In genomic region chr2:235692671-235693171, GRCh38 we compare ENCODE assay signal across 32 cellular contexts.
DNase-seq lines count a peak whose midpoint lies in the region; TF ChIP-seq lines count a peak whose summit lies in the region.
"Had no signal": no experiment of that assay in that cellular context is flagged by ENCODE, and none has a peak within 500 bp of the region (broad histone marks: within the 10 kb centered on the region; RNA-seq: fewer than 3 reads in every experiment).

No MANE protein-coding gene starts in this region.

- POLR2A ChIA-PET in HEK293T (lab: Yijun Ruan, JAX): no interaction called here

- H3K27me3 ChIP-seq in BLaER1: no peaks in the 10 kb centered on the region
- H3K27me3 ChIP-seq in trophoblast cell (ENCODE audit: insufficient read depth, low read length): no peaks in the 10 kb centered on the region
- H3K27me3 ChIP-seq: brain microvascular endothelial cell, esophagus squamous epithelium, foreskin keratinocyte, heart right ventricle, pancreas, right atrium auricular region, SJCRH30, upper lobe of left lung had no signal

- H3K14ac ChIP-seq in trophoblast cell (ENCODE audit: low read length): no peak overlapping the region

- no peak overlapping the region for H4K12ac ChIP-seq in trophoblast cell (ENCODE audit: low read depth, low read length)

- H3K27ac ChIP-seq in BLaER1 (peak overlapping the region; percentile 61), trophoblast cell (ENCODE audit: low read depth, low read length) (no peak overlapping the region)
- H3K27ac ChIP-seq: brain microvascular endothelial cell, esophagus squamous epithelium, foreskin keratinocyte, heart right ventricle, pancreas, right atrium auricular region, SJCRH30, upper lobe of left lung had no signal

- H4K8ac ChIP-seq in trophoblast cell (ENCODE audit: low read depth, low read length): no peak overlapping the region

- H3K18ac ChIP-seq in trophoblast cell (ENCODE audit: low read length): peak overlapping the region; percentile 12

- no peak overlapping the region for H2AK5ac ChIP-seq in trophoblast cell (ENCODE audit: low read length)

- H3K79me2 ChIP-seq in trophoblast cell (ENCODE audit: control insufficient read depth, insufficient read depth, low read length, poor library complexity): peaks cover 2% of the 10 kb centered on the region

- H3K4me2 ChIP-seq in BLaER1: peak overlapping the region; percentile 76
- no peak overlapping the region for H3K4me2 ChIP-seq in trophoblast cell (ENCODE audit: low read length)

- no peaks in the 10 kb centered on the region for H3K79me1 ChIP-seq in trophoblast cell (ENCODE audit: low read length)

- H3K4ac ChIP-seq in trophoblast cell (ENCODE audit: low read depth, low read length): no peak overlapping the region

- no peak overlapping the region for H2BK5ac ChIP-seq in trophoblast cell (ENCODE audit: low read depth, low read length, poor library complexity)

- H4K20me1 ChIP-seq in BLaER1: peaks cover 99% of the 10 kb centered on the region

- no peak overlapping the region for H3K23ac ChIP-seq in trophoblast cell (ENCODE audit: low read length)

- no peaks in the 10 kb centered on the region for H3K9me3 ChIP-seq in BLaER1
- no peaks in the 10 kb centered on the region for H3K9me3 ChIP-seq in trophoblast cell (ENCODE audit: insufficient read depth, low read depth, low read length)
- H3K9me3 ChIP-seq: heart right ventricle, pancreas, right atrium auricular region, SJCRH30, upper lobe of left lung had no signal

- H3K4me1 ChIP-seq in BLaER1: peaks cover 100% of the 10 kb centered on the region
- peaks cover 0 to 2% of the 10 kb centered on the region in 2 experiments for H3K4me1 ChIP-seq in trophoblast cell (ENCODE audit: control insufficient read depth in 1 of 2, insufficient read depth in 2 of 2, low read length in 2 of 2)
- H3K4me1 ChIP-seq: foreskin keratinocyte, pancreas had no signal

- peak; percentile 63 for DNase-seq in SW480 (ENCODE audit: low spot score)
- DNase-seq in kidney tubule cell (ENCODE audit: low spot score): peak; percentile 22
- DNase-seq in trophoblast cell: no peak
- no peak for DNase-seq in activated CD4-positive, alpha-beta T cell treated with anti-CD3 and anti-CD28 coated beads for 4 hours
- no peak for DNase-seq in GM19238 (ENCODE audit: insufficient read length, low spot score)
- no peak for DNase-seq in NCI-H128 (lab: John Stamatoyannopoulos, UW; ENCODE audit: unreplicated experiment)
- DNase-seq in HEK293T (ENCODE audit: extremely low spot score): no peak
- DNase-seq: 8988T; activated CD4-positive, alpha-beta T cell treated with anti-CD3 and anti-CD28 coated beads, Interleukin-2, amount 50 U/mL, for 4 hours; activated CD4-positive, CD25-positive, alpha-beta regulatory T cell; activated naive CD4-positive, alpha-beta T cell treated with anti-CD3 and anti-CD28 coated beads for 36 hours; amniotic stem cell; brain microvascular endothelial cell; DND-41; esophagus squamous epithelium; foreskin keratinocyte; GF-D8; heart right ventricle; HFFc6; IMR-90; NCI-H1048; NCI-H187; NCI-H510A treated with DMSO at 0.1 percent for 48 hours; RPMI8226; SJCRH30; stimulated activated CD4-positive, alpha-beta T cell treated with anti-CD3 and anti-CD28 coated beads, Interleukin-4, amount 100 ng/mL, for 24 hours; SW 1271; T1000; upper lobe of left lung had no signal

- H2AFZ ChIP-seq in trophoblast cell (ENCODE audit: insufficient read depth, low read length, poor library complexity): no peak overlapping the region

- CTCF ChIA-PET in HEK293T (lab: Yijun Ruan, JAX): no interaction called here

- no peak overlapping the region for H3K9ac ChIP-seq in BLaER1
- H3K9ac ChIP-seq in trophoblast cell (ENCODE audit: low read length): no peak overlapping the region

- H2BK120ac ChIP-seq in trophoblast cell (ENCODE audit: insufficient read depth, low read length, poor library complexity): no peak overlapping the region

- no peak overlapping the region for H4K91ac ChIP-seq in trophoblast cell (ENCODE audit: low read depth, low read length)

- no CpG with 5 or more reads among the region's 15 CpGs for WGBS in trophoblast cell (ENCODE audit: extremely low coverage, insufficient coverage, insufficient read length)

- no peak overlapping the region for H2BK12ac ChIP-seq in trophoblast cell (ENCODE audit: low read length)

- H3K36me3 ChIP-seq in BLaER1 (peaks cover 5% of the 10 kb centered on the region), trophoblast cell (ENCODE audit: control insufficient read depth in 1 of 2, insufficient read depth in 2 of 2, low read length in 2 of 2) (no peaks in the 10 kb centered on the region)
- H3K36me3 ChIP-seq: brain microvascular endothelial cell, esophagus squamous epithelium, heart right ventricle, pancreas, right atrium auricular region, SJCRH30, upper lobe of left lung had no signal

- peak overlapping the region; percentile 45 for H3K4me3 ChIP-seq in BLaER1
- no peak overlapping the region for H3K4me3 ChIP-seq in trophoblast cell (ENCODE audit: low read depth, low read length)
- H3K4me3 ChIP-seq: esophagus squamous epithelium, heart right ventricle, pancreas, right atrium auricular region, SJCRH30, upper lobe of left lung had no signal

TF ChIP-seq in HEK293T, 16 proteins besides CTCF, POLR2A, EP300 and RAD21:
- TF ChIP-seq FOXM1 (IDR thresholded peaks at IDR 0.05; ENCODE audit: borderline replicate concordance) (no peak), ELF4 (IDR thresholded peaks at IDR 0.05) (no peak), L3MBTL2 (conservative IDR thresholded peaks at IDR 0.05) (no peak), HDGF (IDR thresholded peaks at IDR 0.05; ENCODE audit: borderline replicate concordance) (no peak), SP1 (IDR thresholded peaks at IDR 0.05) (no peak), PKNOX1 (IDR thresholded peaks at IDR 0.05) (no peak), BHLHE40 (IDR thresholded peaks at IDR 0.05; ENCODE audit: borderline replicate concordance) (no peak), ARNT (IDR thresholded peaks at IDR 0.05) (no peak), FOXA1 (IDR thresholded peaks at IDR 0.05) (no peak), FOXK2 (IDR thresholded peaks at IDR 0.05) (no peak), SUZ12 (IDR thresholded peaks at IDR 0.05) (no peak), LEF1 (IDR thresholded peaks at IDR 0.05; ENCODE audit: borderline replicate concordance) (no peak), TARDBP (IDR thresholded peaks at IDR 0.05) (no peak), NFRKB (IDR thresholded peaks at IDR 0.05) (no peak), CTBP1 (IDR thresholded peaks at IDR 0.05; ENCODE audit: borderline replicate concordance) (no peak), ZNF384 (IDR thresholded peaks at IDR 0.05) (no peak)

Comparison
In these comparisons a context has a peak if more than half of its experiments do, and no peak if none do; other contexts are left out.
1. DNase-seq: peak in SW480 (single experiment) and kidney tubule cell (single experiment); none in trophoblast cell (0 of 2), activated CD4-positive, alpha-beta T cell treated with anti-CD3 and anti-CD28 coated beads for 4 hours (0 of 2), GM19238 (single experiment), NCI-H128 (single experiment) and HEK293T (single experiment).